ENCODE assay signal across 11 cellular contexts in genomic region chr7:43586251-43586900, GRCh38. TPM values are rescaled to one million over a fixed set of nuclear protein-coding genes. Genes with fewer than 3 reads are reported as not detected.
A peak's percentile ranks its signal among the peaks of the same experiment; 100 is the strongest.
DNase-seq lines count a peak whose midpoint lies in the region; ATAC-seq and TF ChIP-seq lines count a peak whose summit lies in the region.
"Had no signal": no experiment of that assay in that cellular context is flagged by ENCODE, and none has a peak within 500 bp of the region (broad histone marks: within the 10 kb centered on the region; RNA-seq: fewer than 3 reads in every experiment).

No MANE protein-coding gene starts in this region.

- peaks cover 0 to 75% (median 33%) of the 10 kb centered on the region in 4 donors for H3K4me1 ChIP-seq in tibial artery

- H3K79me2 ChIP-seq in SU-DHL-6 (ENCODE audit: insufficient read depth, low read length): peaks cover 84% of the 10 kb centered on the region

- peak overlapping the region; percentile 94 for H3K9ac ChIP-seq in SU-DHL-6 (ENCODE audit: low read length)
- H3K9ac ChIP-seq: BLaER1 had no signal

- TF ChIP-seq CTCF in SU-DHL-6 (IDR thresholded peaks at IDR 0.05; ENCODE audit: insufficient read depth, low read length, poor library complexity, severe bottlenecking) (no peak), tibial artery (IDR thresholded peaks at IDR 0.05) (no peak)

- no peak for DNase-seq in activated T-cell treated with anti-CD3 and anti-CD28 coated beads, Interleukin-2, amount 50 U/mL, for 72 hours
- DNase-seq in activated T-cell treated with anti-CD3 and anti-CD28 coated beads for 4 hours: no peak
- DNase-seq in epithelial cell of prostate (ENCODE audit: low read depth, low spot score): peak; percentile 70
- DNase-seq in tibial artery: no peak
- DNase-seq in iPS-NIHi7 (ENCODE audit: extremely low spot score): no peak
- no peak for DNase-seq in DMS 273 (lab: John Stamatoyannopoulos, UW; ENCODE audit: unreplicated experiment)
- DNase-seq in activated gamma-delta T cell treated with Interleukin-2 at 50 U/mL for 16 hours: no peak
- DNase-seq: NCI-H446 had no signal

- H3K36me3 Mint-ChIP-seq in activated T-cell treated with anti-CD3 and anti-CD28 coated beads, Interleukin-2, amount 50 U/mL, for 72 hours (ENCODE audit: insufficient read depth in 2 of 2): peaks cover 8 to 9% of the 10 kb centered on the region in 2 donors

- peak overlapping the region; percentile 97 to 98 for H3K4me3 Mint-ChIP-seq in activated T-cell treated with anti-CD3 and anti-CD28 coated beads, Interleukin-2, amount 50 U/mL, for 72 hours

- peaks cover 53% of the 10 kb centered on the region for H3F3A ChIP-seq in SU-DHL-6 (ENCODE audit: insufficient read depth)

- H4K20me1 ChIP-seq in SU-DHL-6 (ENCODE audit: low read depth, low read length): peaks cover 50% of the 10 kb centered on the region

- no peaks in the 10 kb centered on the region for H3K27me3 ChIP-seq in SU-DHL-6 (ENCODE audit: low read length)
- no peaks in the 10 kb centered on the region for H3K27me3 ChIP-seq in tibial artery
- H3K27me3 ChIP-seq: BLaER1, esophagus muscularis mucosa had no signal

- H3K4me2 ChIP-seq in SU-DHL-6 (ENCODE audit: low read depth, low read length, poor library complexity, severe bottlenecking): peak overlapping the region; percentile 75

- H3K4me3 ChIP-seq in SU-DHL-6 (ENCODE audit: insufficient read depth, low read length, poor library complexity, severe bottlenecking) (peak overlapping the region; percentile 71), tibial artery (peak overlapping the region in 1 of 2 donors; percentile 5)
- H3K4me3 ChIP-seq: BLaER1 had no signal

- H3K36me3 ChIP-seq in SU-DHL-6 (ENCODE audit: low read length): peaks cover 30% of the 10 kb centered on the region
- H3K36me3 ChIP-seq in tibial artery: no peaks in the 10 kb centered on the region
- H3K36me3 ChIP-seq: BLaER1, esophagus muscularis mucosa had no signal

- no peaks in the 10 kb centered on the region for H3K9me3 ChIP-seq in SU-DHL-6 (ENCODE audit: insufficient read depth, low read length)
- no peaks in the 10 kb centered on the region for H3K9me3 ChIP-seq in tibial artery
- H3K9me3 ChIP-seq: BLaER1, esophagus muscularis mucosa had no signal

- H3K4me1 Mint-ChIP-seq in activated T-cell treated with anti-CD3 and anti-CD28 coated beads, Interleukin-2, amount 50 U/mL, for 72 hours (ENCODE audit: low read depth): peaks cover 59% of the 10 kb centered on the region

- intact Hi-C loops in tibial artery (cut with DNase I; ENCODE audit: low total_unique reads): loop anchor here (10.0 kb wide), 2 partner anchors 58 to 248 kb away; no protein-coding TSS in a partner anchor

- peaks cover 9% of the 10 kb centered on the region for H3K27me3 Mint-ChIP-seq in activated T-cell treated with anti-CD3 and anti-CD28 coated beads, Interleukin-2, amount 50 U/mL, for 72 hours (ENCODE audit: low read depth)

- no peak overlapping the region for H2AFZ ChIP-seq in SU-DHL-6 (ENCODE audit: low read depth, low read length, severe bottlenecking)

- no peaks in the 10 kb centered on the region for H3K9me2 ChIP-seq in SU-DHL-6 (replicated peaks; ENCODE audit: insufficient read depth, low read length)

- H3K27ac Mint-ChIP-seq in activated T-cell treated with anti-CD3 and anti-CD28 coated beads, Interleukin-2, amount 50 U/mL, for 72 hours: peak overlapping the region; percentile 97

- H3K27ac ChIP-seq in SU-DHL-6 (ENCODE audit: low read depth, low read length) (peak overlapping the region; percentile 92), epithelial cell of prostate (peak overlapping the region; percentile 83), tibial artery (peak overlapping the region; percentile 48 to 87)
- H3K27ac ChIP-seq: BLaER1 had no signal

- H3K9me3 Mint-ChIP-seq in activated T-cell treated with anti-CD3 and anti-CD28 coated beads, Interleukin-2, amount 50 U/mL, for 72 hours: no peaks in the 10 kb centered on the region

- peak; percentile 5 to 16 for ATAC-seq in activated T-cell treated with anti-CD3 and anti-CD28 coated beads, Interleukin-2, amount 50 U/mL, for 72 hours (replicated peaks in 1 of 2)

RNA-seq across cellular contexts. Expression of gene STK17A, which starts 3.5 kb away (rescaled TPM):
- 10 to 100 TPM; 49.2 to 56.4 TPM for total RNA-seq in activated T-cell treated with anti-CD3 and anti-CD28 coated beads, Interleukin-2, amount 50 U/mL, for 72 hours
